ENCODE assay signal across 13 cellular contexts in genomic region chr5:136276946-136277345, GRCh38.
"Had no signal": no experiment of that assay in that cellular context is flagged by ENCODE, and none has a peak within 500 bp of the region (broad histone marks: within the 10 kb centered on the region; RNA-seq: fewer than 3 reads in every experiment).

No MANE protein-coding gene starts in this region.

- ATAC-seq: body of pancreas; mucosa of descending colon; naive thymus-derived CD8-positive, alpha-beta T cell; psoas muscle; sciatic nerve had no signal

- DNase-seq: activated CD4-positive, alpha-beta T cell treated with anti-CD3 and anti-CD28 coated beads, Interleukin-2, amount 50 U/mL, for 1 hour; activated naive CD4-positive, alpha-beta T cell treated with anti-CD3 and anti-CD28 coated beads, Interleukin-2, amount 50 U/mL, for 16 hours; adrenal gland; body of pancreas; central memory CD4-positive, alpha-beta T cell; glutamatergic neuron; immature natural killer cell; mucosa of descending colon; naive thymus-derived CD8-positive, alpha-beta T cell; psoas muscle; stimulated activated naive CD4-positive, alpha-beta T cell treated with Interleukin-2 at 50 U/mL for 16 hours; upper lobe of left lung had no signal
